17 cellular contexts compared by ENCODE assay signal in genomic region chr14:50262865-50263264, GRCh38. TPM values are rescaled to one million over a fixed set of nuclear protein-coding genes. Genes with fewer than 3 reads are reported as not detected.
A peak's percentile ranks its signal among the peaks of the same experiment; 100 is the strongest.
DNase-seq lines count a peak whose midpoint lies in the region; TF ChIP-seq lines count a peak whose summit lies in the region.
"Had no signal": no experiment of that assay in that cellular context is flagged by ENCODE, and none has a peak within 500 bp of the region (broad histone marks: within the 10 kb centered on the region; RNA-seq: fewer than 3 reads in every experiment).

No MANE protein-coding gene starts in this region.

- DNase-seq in myocyte (ENCODE audit: low read depth) (peak; percentile 72), neural progenitor cell (ENCODE audit: low spot score) (no peak), GM19238 (ENCODE audit: insufficient read length, low spot score) (no peak), dedifferentiated amniotic fluid mesenchymal stem cell (ENCODE audit: extremely low spot score) (no peak)
- DNase-seq in stimulated activated naive CD4-positive, alpha-beta T cell (lab: John Stamatoyannopoulos, UW), result no peak
- DNase-seq: ACHN; Caco-2; CD4-positive, alpha-beta T cell; DMS79; GDM1; GOT3; H7; HFFc6 had no signal

- H3K4me2 ChIP-seq in neural progenitor cell, result no peak overlapping the region

- no peaks in the 10 kb centered on the region for H3F3A ChIP-seq in neural progenitor cell (ENCODE audit: low read depth)

- H3K27ac Mint-ChIP-seq in brain (peak overlapping the region in 3 of 5 experiments; percentile 18 to 94 (median 84)), neural progenitor cell (no peak overlapping the region)
- H3K27ac Mint-ChIP-seq: CD4-positive, alpha-beta T cell; HFFc6 had no signal

- H3K27ac ChIP-seq in neural progenitor cell, result no peak overlapping the region
- H3K27ac ChIP-seq in skeletal muscle tissue (ENCODE audit: low read depth, low read length), result peak overlapping the region; percentile 82
- H3K27ac ChIP-seq: C4-2B, HL-60 had no signal

- H3K9me3 ChIP-seq in neural progenitor cell (ENCODE audit: low read depth) (no peaks in the 10 kb centered on the region), skeletal muscle tissue (ENCODE audit: control insufficient read depth in 3 of 3, low read length in 3 of 3) (no peaks in the 10 kb centered on the region)
- H3K9me3 ChIP-seq: Caco-2 had no signal

- no peaks in the 10 kb centered on the region for H3K79me2 ChIP-seq in neural progenitor cell (ENCODE audit: low read depth)

- TF ChIP-seq CTCF in brain (conservative IDR thresholded peaks at IDR 0.05), result no peak
- no peak for TF ChIP-seq CTCF in neural progenitor cell (IDR thresholded peaks at IDR 0.05)

- H3K4me1 Mint-ChIP-seq in brain, result peaks cover 11% of the 10 kb centered on the region
- no peaks in the 10 kb centered on the region for H3K4me1 Mint-ChIP-seq in neural progenitor cell

- H3K27me3 Mint-ChIP-seq in brain, result no peaks in the 10 kb centered on the region
- no peaks in the 10 kb centered on the region for H3K27me3 Mint-ChIP-seq in neural progenitor cell (ENCODE audit: insufficient read depth, low read depth)
- H3K27me3 Mint-ChIP-seq: CD4-positive, alpha-beta T cell had no signal

- H3K4me3 Mint-ChIP-seq in brain (no peak overlapping the region), neural progenitor cell (no peak overlapping the region)
- H3K4me3 Mint-ChIP-seq: CD4-positive, alpha-beta T cell; HFFc6 had no signal

- H4K20me1 ChIP-seq in neural progenitor cell (ENCODE audit: low read depth), result no peaks in the 10 kb centered on the region

- H3K36me3 ChIP-seq in neural progenitor cell (no peaks in the 10 kb centered on the region), skeletal muscle tissue (ENCODE audit: control insufficient read depth in 3 of 3, insufficient read depth in 3 of 3, low read length in 3 of 3) (no peaks in the 10 kb centered on the region)

- no peaks in the 10 kb centered on the region for H3K4me1 ChIP-seq in neural progenitor cell
- peaks cover 0 to 10% (median 5%) of the 10 kb centered on the region in 3 donors for H3K4me1 ChIP-seq in skeletal muscle tissue (ENCODE audit: control insufficient read depth in 3 of 3, insufficient read depth in 3 of 3, low read length in 3 of 3)
- H3K4me1 ChIP-seq: Caco-2 had no signal

- H3K9me3 Mint-ChIP-seq in brain, result no peaks in the 10 kb centered on the region
- H3K9me3 Mint-ChIP-seq in neural progenitor cell, result no peaks in the 10 kb centered on the region
- H3K9me3 Mint-ChIP-seq: CD4-positive, alpha-beta T cell; HFFc6 had no signal

- no peak overlapping the region for H2AFZ ChIP-seq in neural progenitor cell (replicated peaks)

- H3K9ac ChIP-seq in neural progenitor cell, result peak overlapping the region; percentile 42
- peak overlapping the region; percentile 33 to 61 (median 57) for H3K9ac ChIP-seq in skeletal muscle tissue (ENCODE audit: low read depth in 1 of 3, low read length in 3 of 3)

- no peak overlapping the region for H3K4me3 ChIP-seq in neural progenitor cell
- H3K4me3 ChIP-seq in skeletal muscle tissue (ENCODE audit: low read length in 3 of 3), result no peak overlapping the region

- H3K36me3 Mint-ChIP-seq in brain (peaks cover 17% of the 10 kb centered on the region), neural progenitor cell (no peaks in the 10 kb centered on the region)

- H3K27me3 ChIP-seq in neural progenitor cell, result no peaks in the 10 kb centered on the region
- H3K27me3 ChIP-seq in skeletal muscle tissue (ENCODE audit: control insufficient read depth in 3 of 3, insufficient read depth in 3 of 3, low read length in 3 of 3), result no peaks in the 10 kb centered on the region

RNA-seq across cellular contexts. Expression of gene SOS2, which starts 31.5 kb away (rescaled TPM):
- 15.3 TPM for polyA plus RNA-seq in brain (ENCODE audit: insufficient read depth, low read depth, low replicate concordance)
- total RNA-seq in myocyte (30.8 and 40.0 TPM in 2 replicates), neural progenitor cell (ENCODE audit: low replicate concordance) (18.3 and 32.3 TPM in 2 replicates), skeletal muscle tissue (45.9 TPM)
- 10.4 TPM for polyA plus RNA-seq in myocyte (2012)

RNA-seq across cellular contexts. Expression of gene L2HGDH, which starts 49.2 kb away (rescaled TPM):
- polyA plus RNA-seq in brain (ENCODE audit: insufficient read depth, low read depth, low replicate concordance), result 5.8 TPM
- total RNA-seq in myocyte (7.1 and 8.2 TPM in 2 replicates), neural progenitor cell (ENCODE audit: low replicate concordance) (13.6 and 14.0 TPM in 2 replicates), skeletal muscle tissue (8.4 TPM)
- 3.3 TPM for polyA plus RNA-seq in myocyte (2012)

RNA-seq across cellular contexts. Expression of gene DMAC2L, which starts 49.3 kb away (rescaled TPM):
- 20.5 TPM for polyA plus RNA-seq in brain (ENCODE audit: insufficient read depth, low read depth, low replicate concordance)
- total RNA-seq in myocyte (13.3 and 19.3 TPM in 2 replicates), neural progenitor cell (ENCODE audit: low replicate concordance) (17.1 and 17.6 TPM in 2 replicates), skeletal muscle tissue (4.7 TPM)
- polyA plus RNA-seq in myocyte (2012), result 13.3 TPM
